Comparison of ENCODE assay signal across 17 cellular contexts in genomic region chr1:197312163-197312562, GRCh38. TPM values are rescaled to one million over a fixed set of nuclear protein-coding genes. Genes with fewer than 3 reads are reported as not detected.
"Had no signal": no experiment of that assay in that cellular context is flagged by ENCODE, and none has a peak within 500 bp of the region (broad histone marks: within the 10 kb centered on the region; RNA-seq: fewer than 3 reads in every experiment).

No MANE protein-coding gene starts in this region.

- H3K9me3 ChIP-seq: left ventricle myocardium inferior, mucosa of descending colon, uterus had no signal

- H3K27me3 ChIP-seq: dorsolateral prefrontal cortex, uterus had no signal

- H3K27ac ChIP-seq: left ventricle myocardium inferior, uterus had no signal

- H3K36me3 Mint-ChIP-seq: activated CD8-positive, alpha-beta memory T cell treated with anti-CD3 and anti-CD28 coated beads, Interleukin-2, amount 10 ng/mL, durations not matched to agents 7 days and 5 days; memory B cell; naive thymus-derived CD4-positive, alpha-beta T cell; stimulated activated effector memory CD8-positive, alpha-beta T cell treated with anti-CD3 and anti-CD28 coated beads, Interleukin-12 subunit alpha, Interleukin-12 subunit beta, amount 100 ng/mL, for 72 hours had no signal

- H3K4me1 Mint-ChIP-seq: activated CD8-positive, alpha-beta memory T cell treated with anti-CD3 and anti-CD28 coated beads, Interleukin-2, amount 10 ng/mL, durations not matched to agents 7 days and 5 days; endodermal cell; memory B cell; naive thymus-derived CD4-positive, alpha-beta T cell; stimulated activated effector memory CD8-positive, alpha-beta T cell treated with anti-CD3 and anti-CD28 coated beads, Interleukin-12 subunit alpha, Interleukin-12 subunit beta, amount 100 ng/mL, for 72 hours had no signal

- DNase-seq: activated CD4-positive, CD25-positive, alpha-beta regulatory T cell treated with anti-CD3 and anti-CD28 coated beads, Interleukin-2, amount 50 U/mL, for 72 hours; activated CD8-positive, alpha-beta memory T cell treated with anti-CD3 and anti-CD28 coated beads, Interleukin-2, amount 10 ng/mL, durations not matched to agents 7 days and 5 days; activated naive CD4-positive, alpha-beta T cell treated with anti-CD3 and anti-CD28 coated beads for 36 hours; activated T-cell treated with anti-CD3 and anti-CD28 coated beads, Interleukin-2, amount 50 U/mL, for 1 hour; dorsolateral prefrontal cortex; endodermal cell; kidney; left ventricle myocardium inferior; mucosa of descending colon; naive thymus-derived CD4-positive, alpha-beta T cell; posterior cingulate gyrus; T-helper 9 cell; uterus had no signal

- H3K27me3 Mint-ChIP-seq: memory B cell; naive thymus-derived CD4-positive, alpha-beta T cell had no signal

- ATAC-seq: activated CD8-positive, alpha-beta memory T cell treated with anti-CD3 and anti-CD28 coated beads, Interleukin-2, amount 10 ng/mL, durations not matched to agents 7 days and 5 days; mucosa of descending colon; naive thymus-derived CD4-positive, alpha-beta T cell; stimulated activated effector memory CD8-positive, alpha-beta T cell treated with anti-CD3 and anti-CD28 coated beads, Interleukin-12 subunit alpha, Interleukin-12 subunit beta, amount 100 ng/mL, for 72 hours had no signal

- H3K4me3 Mint-ChIP-seq: activated CD8-positive, alpha-beta memory T cell treated with anti-CD3 and anti-CD28 coated beads, Interleukin-2, amount 10 ng/mL, durations not matched to agents 7 days and 5 days; activated naive CD4-positive, alpha-beta T cell treated with anti-CD3 and anti-CD28 coated beads for 36 hours; endodermal cell; memory B cell; naive thymus-derived CD4-positive, alpha-beta T cell; stimulated activated effector memory CD8-positive, alpha-beta T cell treated with anti-CD3 and anti-CD28 coated beads, Interleukin-12 subunit alpha, Interleukin-12 subunit beta, amount 100 ng/mL, for 72 hours had no signal

- H3K4me3 ChIP-seq: dorsolateral prefrontal cortex, left ventricle myocardium inferior, mucosa of descending colon, uterus had no signal

- H3K27ac Mint-ChIP-seq: activated CD8-positive, alpha-beta memory T cell treated with anti-CD3 and anti-CD28 coated beads, Interleukin-2, amount 10 ng/mL, durations not matched to agents 7 days and 5 days; activated naive CD4-positive, alpha-beta T cell treated with anti-CD3 and anti-CD28 coated beads for 36 hours; activated T-helper 2 cell treated with anti-CD3 and anti-CD28 coated beads, Interferon-gamma antibody, Interleukin-2, Interleukin-4, amounts not matched to agents 10 μg/mL and 5 μg/mL and 100 μg/mL, durations not matched to agents 14 hours and 24 hours and 36 hours; endodermal cell; memory B cell; naive thymus-derived CD4-positive, alpha-beta T cell; stimulated activated effector memory CD8-positive, alpha-beta T cell treated with anti-CD3 and anti-CD28 coated beads, Interleukin-12 subunit alpha, Interleukin-12 subunit beta, amount 100 ng/mL, for 72 hours had no signal

- H3K4me1 ChIP-seq: left ventricle myocardium inferior, uterus had no signal

- H3K9me3 Mint-ChIP-seq: activated naive CD4-positive, alpha-beta T cell treated with anti-CD3 and anti-CD28 coated beads for 36 hours; activated T-helper 2 cell treated with anti-CD3 and anti-CD28 coated beads, Interferon-gamma antibody, Interleukin-2, Interleukin-4, amounts not matched to agents 10 μg/mL and 5 μg/mL and 100 μg/mL, durations not matched to agents 14 hours and 24 hours and 36 hours; endodermal cell; memory B cell; naive thymus-derived CD4-positive, alpha-beta T cell; stimulated activated effector memory CD8-positive, alpha-beta T cell treated with anti-CD3 and anti-CD28 coated beads, Interleukin-12 subunit alpha, Interleukin-12 subunit beta, amount 100 ng/mL, for 72 hours had no signal

- H3K36me3 ChIP-seq: left ventricle myocardium inferior, uterus had no signal

RNA-seq across cellular contexts. Expression of gene CRB1, which starts 44.1 kb away (rescaled TPM):
- total RNA-seq: activated CD8-positive, alpha-beta memory T cell treated with anti-CD3 and anti-CD28 coated beads, Interleukin-2, amount 10 ng/mL, durations not matched to agents 7 days and 5 days; activated naive CD4-positive, alpha-beta T cell treated with anti-CD3 and anti-CD28 coated beads for 36 hours; activated T-helper 2 cell treated with anti-CD3 and anti-CD28 coated beads, Interferon-gamma antibody, Interleukin-2, Interleukin-4, amounts not matched to agents 10 μg/mL and 5 μg/mL and 100 μg/mL, durations not matched to agents 14 hours and 24 hours and 36 hours; astrocyte; endodermal cell had no signal
